In the genomic region with DNA sequence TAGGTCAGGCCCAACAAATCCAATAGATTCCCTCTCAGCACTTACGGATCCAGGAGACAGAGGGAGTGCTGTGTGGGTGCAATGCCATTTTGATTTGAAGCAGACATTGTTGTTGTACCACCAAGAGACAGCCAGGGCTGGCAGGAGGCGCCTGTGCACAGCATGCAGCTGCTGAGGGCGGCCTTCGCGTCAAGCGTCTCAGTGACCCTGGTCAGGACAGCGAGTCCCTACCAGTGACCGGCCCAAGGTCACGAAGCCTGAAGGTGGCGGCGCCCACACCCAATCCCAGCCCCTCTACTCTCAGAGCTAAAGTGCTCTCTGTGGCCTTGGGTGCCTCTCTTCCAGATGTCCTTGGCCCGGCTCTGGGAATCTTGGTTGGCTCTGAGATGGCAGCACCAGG, we compare ENCODE assay signal across 1 cellular context.
TF ChIP-seq lines count a peak whose summit lies in the region.

No MANE protein-coding gene starts in this region.

TF ChIP-seq in WTC11, 78 proteins besides CTCF, POLR2A, EP300 and RAD21 (continued from another document):
- TF ChIP-seq, protein P1, sequence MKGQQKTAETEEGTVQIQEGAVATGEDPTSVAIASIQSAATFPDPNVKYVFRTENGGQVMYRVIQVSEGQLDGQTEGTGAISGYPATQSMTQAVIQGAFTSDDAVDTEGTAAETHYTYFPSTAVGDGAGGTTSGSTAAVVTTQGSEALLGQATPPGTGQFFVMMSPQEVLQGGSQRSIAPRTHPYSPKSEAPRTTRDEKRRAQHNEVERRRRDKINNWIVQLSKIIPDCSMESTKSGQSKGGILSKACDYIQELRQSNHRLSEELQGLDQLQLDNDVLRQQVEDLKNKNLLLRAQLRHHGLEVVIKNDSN (CRISPR knock-in tag; IDR thresholded peaks at IDR 0.05): no peak
- no peak for TF ChIP-seq KAT7 (CRISPR knock-in tag; IDR thresholded peaks at IDR 0.05; ENCODE audit: borderline replicate concordance)
- TF ChIP-seq SOX15 (CRISPR knock-in tag; IDR thresholded peaks at IDR 0.05): no peak
- TF ChIP-seq, protein P2, sequence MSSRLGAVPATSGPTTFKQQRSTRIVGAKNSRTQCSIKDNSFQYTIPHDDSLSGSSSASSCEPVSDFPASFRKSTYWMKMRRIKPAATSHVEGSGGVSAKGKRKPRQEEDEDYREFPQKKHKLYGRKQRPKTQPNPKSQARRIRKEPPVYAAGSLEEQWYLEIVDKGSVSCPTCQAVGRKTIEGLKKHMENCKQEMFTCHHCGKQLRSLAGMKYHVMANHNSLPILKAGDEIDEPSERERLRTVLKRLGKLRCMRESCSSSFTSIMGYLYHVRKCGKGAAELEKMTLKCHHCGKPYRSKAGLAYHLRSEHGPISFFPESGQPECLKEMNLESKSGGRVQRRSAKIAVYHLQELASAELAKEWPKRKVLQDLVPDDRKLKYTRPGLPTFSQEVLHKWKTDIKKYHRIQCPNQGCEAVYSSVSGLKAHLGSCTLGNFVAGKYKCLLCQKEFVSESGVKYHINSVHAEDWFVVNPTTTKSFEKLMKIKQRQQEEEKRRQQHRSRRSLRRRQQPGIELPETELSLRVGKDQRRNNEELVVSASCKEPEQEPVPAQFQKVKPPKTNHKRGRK (CRISPR knock-in tag; IDR thresholded peaks at IDR 0.05; ENCODE audit: borderline replicate concordance): no peak
- no peak for TF ChIP-seq JUN (CRISPR knock-in tag; IDR thresholded peaks at IDR 0.05)
- TF ChIP-seq ZNF121 (CRISPR knock-in tag; IDR thresholded peaks at IDR 0.05): no peak
- TF ChIP-seq, protein P3, sequence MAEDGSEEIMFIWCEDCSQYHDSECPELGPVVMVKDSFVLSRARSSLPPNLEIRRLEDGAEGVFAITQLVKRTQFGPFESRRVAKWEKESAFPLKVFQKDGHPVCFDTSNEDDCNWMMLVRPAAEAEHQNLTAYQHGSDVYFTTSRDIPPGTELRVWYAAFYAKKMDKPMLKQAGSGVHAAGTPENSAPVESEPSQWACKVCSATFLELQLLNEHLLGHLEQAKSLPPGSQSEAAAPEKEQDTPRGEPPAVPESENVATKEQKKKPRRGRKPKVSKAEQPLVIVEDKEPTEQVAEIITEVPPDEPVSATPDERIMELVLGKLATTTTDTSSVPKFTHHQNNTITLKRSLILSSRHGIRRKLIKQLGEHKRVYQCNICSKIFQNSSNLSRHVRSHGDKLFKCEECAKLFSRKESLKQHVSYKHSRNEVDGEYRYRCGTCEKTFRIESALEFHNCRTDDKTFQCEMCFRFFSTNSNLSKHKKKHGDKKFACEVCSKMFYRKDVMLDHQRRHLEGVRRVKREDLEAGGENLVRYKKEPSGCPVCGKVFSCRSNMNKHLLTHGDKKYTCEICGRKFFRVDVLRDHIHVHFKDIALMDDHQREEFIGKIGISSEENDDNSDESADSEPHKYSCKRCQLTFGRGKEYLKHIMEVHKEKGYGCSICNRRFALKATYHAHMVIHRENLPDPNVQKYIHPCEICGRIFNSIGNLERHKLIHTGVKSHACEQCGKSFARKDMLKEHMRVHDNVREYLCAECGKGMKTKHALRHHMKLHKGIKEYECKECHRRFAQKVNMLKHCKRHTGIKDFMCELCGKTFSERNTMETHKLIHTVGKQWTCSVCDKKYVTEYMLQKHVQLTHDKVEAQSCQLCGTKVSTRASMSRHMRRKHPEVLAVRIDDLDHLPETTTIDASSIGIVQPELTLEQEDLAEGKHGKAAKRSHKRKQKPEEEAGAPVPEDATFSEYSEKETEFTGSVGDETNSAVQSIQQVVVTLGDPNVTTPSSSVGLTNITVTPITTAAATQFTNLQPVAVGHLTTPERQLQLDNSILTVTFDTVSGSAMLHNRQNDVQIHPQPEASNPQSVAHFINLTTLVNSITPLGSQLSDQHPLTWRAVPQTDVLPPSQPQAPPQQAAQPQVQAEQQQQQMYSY (CRISPR knock-in tag; IDR thresholded peaks at IDR 0.05): no peak
- no peak for TF ChIP-seq FOXP1 (CRISPR knock-in tag; IDR thresholded peaks at IDR 0.05; ENCODE audit: borderline replicate concordance)
